Comparison of ENCODE assay signal across 8 cellular contexts in genomic region chr22:28741200-28741757, GRCh38. TPM values are rescaled to one million over a fixed set of nuclear protein-coding genes. Genes with fewer than 3 reads are reported as not detected.
DNase-seq lines count a peak whose midpoint lies in the region; ATAC-seq, FAIRE-seq and TF ChIP-seq lines count a peak whose summit lies in the region.

No MANE protein-coding gene starts in this region.

- H3K27me3 ChIP-seq in keratinocyte (ENCODE audit: control insufficient read depth, extremely low read depth, insufficient read depth, low read length) (no peaks in the 10 kb centered on the region), testis (no peaks in the 10 kb centered on the region)

- no peak for DNase-seq in activated CD4-positive, alpha-beta T cell treated with anti-CD3 and anti-CD28 coated beads, Interleukin-2, amount 10 ng/mL, durations not matched to agents 7 days and 5 days
- no peak for DNase-seq in activated CD4-positive, alpha-beta T cell treated with anti-CD3 and anti-CD28 coated beads, Interleukin-2, amount 50 U/mL, for 4 hours
- no peak for DNase-seq in activated CD4-positive, alpha-beta memory T cell treated with anti-CD3 and anti-CD28 coated beads for 36 hours
- no peak for DNase-seq in keratinocyte (ENCODE audit: low read depth, low spot score)
- DNase-seq in testis, result no peak
- no peak for DNase-seq in NCI-H1105 (lab: John Stamatoyannopoulos, UW)
- no peak for DNase-seq in SHP77 (lab: John Stamatoyannopoulos, UW)

- dilution Hi-C loops in keratinocyte (cut with MboI; ENCODE audit: extremely low pct_ligation_motif_present, low sequenced_read_pairs), result no loop called here

- POLR2A ChIA-PET in activated CD4-positive, alpha-beta T cell treated with anti-CD3 and anti-CD28 coated beads, Interleukin-2, amount 10 ng/mL, durations not matched to agents 7 days and 5 days (lab: Charles Lee), result interaction anchor here (1.0 kb wide), 1 partner anchor 59 kb away, joined by 5 read pairs; no protein-coding TSS in a partner anchor
- POLR2A ChIA-PET in activated CD4-positive, alpha-beta memory T cell treated with anti-CD3 and anti-CD28 coated beads for 36 hours (lab: Charles Lee), result interaction anchor here (1.2 to 1.7 kb wide), 4 partner anchors 12 to 73 kb away, joined by 3 to 21 read pairs (median 4); partner anchors contain the start of gene XBP1

- H3K9me3 ChIP-seq in keratinocyte (ENCODE audit: control insufficient read depth, low read depth, low read length) (no peaks in the 10 kb centered on the region), testis (no peaks in the 10 kb centered on the region)

- peak overlapping the region; percentile 94 for H2AFZ ChIP-seq in keratinocyte (ENCODE audit: control insufficient read depth, low read length)

- peak overlapping the region; percentile 85 for H3K4me2 ChIP-seq in keratinocyte (ENCODE audit: control insufficient read depth, extremely low read depth, insufficient read depth, low read depth, low read length)

- no peak for ATAC-seq in activated CD4-positive, CD25-positive, alpha-beta regulatory T cell treated with anti-CD3 and anti-CD28 coated beads, Interleukin-2, amount 50 U/mL, for 24 hours

- H3K4me1 ChIP-seq in keratinocyte (ENCODE audit: control insufficient read depth, extremely low read depth, insufficient read depth, low read length) (peaks cover 3% of the 10 kb centered on the region), testis (peaks cover 5% of the 10 kb centered on the region)

- H3K27ac ChIP-seq in keratinocyte (ENCODE audit: control insufficient read depth, insufficient read depth, low read length) (peak overlapping the region; percentile 79), testis (no peak overlapping the region)

- H3K4me3 ChIP-seq in keratinocyte (ENCODE audit: control insufficient read depth in 2 of 3, extremely low read depth in 1 of 3, insufficient read depth in 2 of 3, low read depth in 1 of 3, low read length in 3 of 3), result peak overlapping the region; percentile 80 to 87 (median 86)
- H3K4me3 ChIP-seq in testis, result peak overlapping the region; percentile 91 to 100

- peaks cover 5 to 8% of the 10 kb centered on the region in 2 experiments for H3K36me3 ChIP-seq in keratinocyte (ENCODE audit: control insufficient read depth in 2 of 2, extremely low read depth in 1 of 2, insufficient read depth in 2 of 2, low read length in 2 of 2)
- H3K36me3 ChIP-seq in testis (ENCODE audit: low read depth, missing control alignments), result no peaks in the 10 kb centered on the region

- TF ChIP-seq POLR2A in testis (IDR thresholded peaks at IDR 0.05), result no peak

- TF ChIP-seq CTCF in keratinocyte (optimal IDR thresholded peaks at IDR 0.05 in 1 of 3, IDR thresholded peaks at IDR 0.05 in 1 of 3, conservative IDR thresholded peaks at IDR 0.05 in 1 of 3; ENCODE audit: extremely low read depth in 1 of 3, insufficient read depth in 2 of 3, low read length in 3 of 3), result no peak
- TF ChIP-seq CTCF in testis (IDR thresholded peaks at IDR 0.05), result no peak

- peak overlapping the region; percentile 81 for H3K4me3 Mint-ChIP-seq in activated CD4-positive, alpha-beta T cell treated with anti-CD3 and anti-CD28 coated beads, Interleukin-2, amount 10 ng/mL, durations not matched to agents 7 days and 5 days
- H3K4me3 Mint-ChIP-seq in activated CD4-positive, alpha-beta memory T cell treated with anti-CD3 and anti-CD28 coated beads for 36 hours, result peak overlapping the region; percentile 87

- no peaks in the 10 kb centered on the region for H3K27me3 Mint-ChIP-seq in activated CD4-positive, alpha-beta T cell treated with anti-CD3 and anti-CD28 coated beads, Interleukin-2, amount 10 ng/mL, durations not matched to agents 7 days and 5 days
- no peaks in the 10 kb centered on the region for H3K27me3 Mint-ChIP-seq in activated CD4-positive, alpha-beta memory T cell treated with anti-CD3 and anti-CD28 coated beads for 36 hours

- peak overlapping the region; percentile 93 for H3K27ac Mint-ChIP-seq in activated CD4-positive, alpha-beta T cell treated with anti-CD3 and anti-CD28 coated beads, Interleukin-2, amount 10 ng/mL, durations not matched to agents 7 days and 5 days
- H3K27ac Mint-ChIP-seq in activated CD4-positive, alpha-beta memory T cell treated with anti-CD3 and anti-CD28 coated beads for 36 hours, result peak overlapping the region; percentile 84

- H3K9me1 ChIP-seq in keratinocyte (ENCODE audit: control insufficient read depth, extremely low read depth, insufficient read depth, low read length), result no peaks in the 10 kb centered on the region

- CTCF ChIA-PET in activated CD4-positive, alpha-beta T cell treated with anti-CD3 and anti-CD28 coated beads, Interleukin-2, amount 10 ng/mL, durations not matched to agents 7 days and 5 days (lab: Charles Lee), result interaction anchor here (0.7 to 1.8 kb wide), 2 partner anchors 28 to 62 kb away, joined by 3 to 4 read pairs; no protein-coding TSS in a partner anchor
- CTCF ChIA-PET in activated CD4-positive, alpha-beta memory T cell treated with anti-CD3 and anti-CD28 coated beads for 36 hours (lab: Charles Lee), result interaction anchor here (0.8 kb wide), 1 partner anchor 31 kb away, joined by 4 read pairs; the partner anchor contains the start of gene CCDC117

- peaks cover 57% of the 10 kb centered on the region for H3K4me1 Mint-ChIP-seq in activated CD4-positive, alpha-beta T cell treated with anti-CD3 and anti-CD28 coated beads, Interleukin-2, amount 10 ng/mL, durations not matched to agents 7 days and 5 days
- peaks cover 31% of the 10 kb centered on the region for H3K4me1 Mint-ChIP-seq in activated CD4-positive, alpha-beta memory T cell treated with anti-CD3 and anti-CD28 coated beads for 36 hours (ENCODE audit: low read depth)

- H3K79me2 ChIP-seq in keratinocyte (ENCODE audit: control insufficient read depth, insufficient read depth, low read length), result peaks cover 26% of the 10 kb centered on the region

- no peaks in the 10 kb centered on the region for H3K9me3 Mint-ChIP-seq in activated CD4-positive, alpha-beta T cell treated with anti-CD3 and anti-CD28 coated beads, Interleukin-2, amount 10 ng/mL, durations not matched to agents 7 days and 5 days
- no peaks in the 10 kb centered on the region for H3K9me3 Mint-ChIP-seq in activated CD4-positive, alpha-beta memory T cell treated with anti-CD3 and anti-CD28 coated beads for 36 hours

- intact Hi-C loops in activated CD4-positive, alpha-beta memory T cell treated with anti-CD3 and anti-CD28 coated beads for 36 hours (cut with micrococcal nuclease), result loop anchor here (1.0 to 5.0 kb wide), 4 partner anchors 69 to 1026 kb away; partner anchors contain the start of genes PITPNB, UQCR10 and ZMAT5
- intact Hi-C loops in testis (cut with DNase I; ENCODE audit: low total_unique reads), result no loop called here

- WGBS in testis, 2 donors, result 8 to 9% methylated on average over 12 to 16 of the region's 16 CpGs

- no peak for FAIRE-seq in keratinocyte (lab: Jason Lieb, UNC)

- peak overlapping the region; percentile 91 for H3K9ac ChIP-seq in keratinocyte (ENCODE audit: control insufficient read depth, extremely low read depth, insufficient read depth, low read length)

- peaks cover 18% of the 10 kb centered on the region for H3K36me3 Mint-ChIP-seq in activated CD4-positive, alpha-beta T cell treated with anti-CD3 and anti-CD28 coated beads, Interleukin-2, amount 10 ng/mL, durations not matched to agents 7 days and 5 days (ENCODE audit: low read depth)
- H3K36me3 Mint-ChIP-seq in activated CD4-positive, alpha-beta memory T cell treated with anti-CD3 and anti-CD28 coated beads for 36 hours, result peaks cover 24% of the 10 kb centered on the region

- no peaks in the 10 kb centered on the region for H4K20me1 ChIP-seq in keratinocyte (ENCODE audit: control insufficient read depth, extremely low read depth, insufficient read depth, low read length)

RNA-seq across cellular contexts. Expression of gene CHEK2, which starts 0.3 kb away (rescaled TPM):
- 10 to 100 TPM; 50.8 to 57.6 TPM for total RNA-seq in activated CD4-positive, alpha-beta T cell treated with anti-CD3 and anti-CD28 coated beads, Interleukin-2, amount 10 ng/mL, durations not matched to agents 7 days and 5 days
- 10 to 100 TPM; 30.0 to 36.0 TPM for total RNA-seq in activated CD4-positive, alpha-beta memory T cell treated with anti-CD3 and anti-CD28 coated beads for 36 hours
- polyA plus RNA-seq in keratinocyte (18.9 to 29.5 TPM (median 28.2 TPM) in 3 replicates), testis (ENCODE audit: insufficient read depth, low read depth, low replicate concordance) (13.5 TPM)
- polyA plus RNA-seq in keratinocyte (2011; ENCODE audit: low read depth), result 2.2 TPM
- polyA plus RNA-seq in keratinocyte (2011; cell fraction: cytosol; rRNA removed), result 16.5 and 22.9 TPM in 2 replicates
- polyA plus RNA-seq in keratinocyte (2011; cell fraction: nucleus; rRNA removed), result 35.8 and 37.7 TPM in 2 replicates
- polyA plus RNA-seq in keratinocyte (2012; ENCODE audit: low replicate concordance), result 9.1 and 16.4 TPM in 2 replicates
- polyA minus RNA-seq in keratinocyte, result 12.7 to 13.3 TPM (median 13.1 TPM) in 3 replicates
- polyA minus RNA-seq in keratinocyte (2011; cell fraction: cytosol; rRNA and poly(A)+ RNA removed), result 19.2 TPM
- 10.1 and 13.1 TPM in 2 replicates for polyA minus RNA-seq in keratinocyte (2011; cell fraction: nucleus; rRNA and poly(A)+ RNA removed)
- 10 to 100 TPM; 21.3 to 28.1 TPM for total RNA-seq in testis

RNA-seq across cellular contexts. Expression of gene HSCB, which starts 0.6 kb away (rescaled TPM):
- total RNA-seq in activated CD4-positive, alpha-beta T cell treated with anti-CD3 and anti-CD28 coated beads, Interleukin-2, amount 10 ng/mL, durations not matched to agents 7 days and 5 days, result 10 to 100 TPM in 1 of 2 experiments, 1 to 10 TPM in 1; 8.9 to 10.6 TPM
- total RNA-seq in activated CD4-positive, alpha-beta memory T cell treated with anti-CD3 and anti-CD28 coated beads for 36 hours, result 10 to 100 TPM; 16.5 to 18.1 TPM
- polyA plus RNA-seq in keratinocyte, result 8.9 to 13.8 TPM (median 12.5 TPM) in 3 replicates
- polyA plus RNA-seq in keratinocyte (2011; ENCODE audit: low read depth), result 9.7 TPM
- 10.0 and 10.5 TPM in 2 replicates for polyA plus RNA-seq in keratinocyte (2011; cell fraction: cytosol; rRNA removed)
- polyA plus RNA-seq in keratinocyte (2011; cell fraction: nucleus; rRNA removed), result 2.6 and 3.8 TPM in 2 replicates
- polyA plus RNA-seq in keratinocyte (2012; ENCODE audit: low replicate concordance), result 8.8 and 11.8 TPM in 2 replicates
- polyA minus RNA-seq in keratinocyte, result 1.4 to 6.8 TPM (median 1.8 TPM) in 3 replicates
- polyA minus RNA-seq in keratinocyte (2011; cell fraction: cytosol; rRNA and poly(A)+ RNA removed), result not detected
- polyA minus RNA-seq in keratinocyte (2011; cell fraction: nucleus; rRNA and poly(A)+ RNA removed), result 1.7 and 1.8 TPM in 2 replicates
- 10 to 100 TPM; 16.4 to 19.5 TPM for total RNA-seq in testis
- 10.2 TPM for polyA plus RNA-seq in testis (ENCODE audit: insufficient read depth, low read depth, low replicate concordance)

RNA-seq across cellular contexts. Expression of gene CCDC117, which starts 31.2 kb away (rescaled TPM):
- 10 to 100 TPM; 30.2 to 31.9 TPM for total RNA-seq in activated CD4-positive, alpha-beta T cell treated with anti-CD3 and anti-CD28 coated beads, Interleukin-2, amount 10 ng/mL, durations not matched to agents 7 days and 5 days
- 10 to 100 TPM; 27.7 to 31.6 TPM for total RNA-seq in activated CD4-positive, alpha-beta memory T cell treated with anti-CD3 and anti-CD28 coated beads for 36 hours
- polyA plus RNA-seq in keratinocyte (3.3 to 8.8 TPM (median 4.9 TPM) in 3 replicates), testis (ENCODE audit: insufficient read depth, low read depth, low replicate concordance) (83.0 TPM)
- 24.9 TPM for polyA plus RNA-seq in keratinocyte (2011; ENCODE audit: low read depth)
- 4.2 and 7.0 TPM in 2 replicates for polyA plus RNA-seq in keratinocyte (2011; cell fraction: cytosol; rRNA removed)
- polyA plus RNA-seq in keratinocyte (2011; cell fraction: nucleus; rRNA removed), result 3.9 and 5.6 TPM in 2 replicates
- 4.5 and 9.5 TPM in 2 replicates for polyA plus RNA-seq in keratinocyte (2012; ENCODE audit: low replicate concordance)
- polyA minus RNA-seq in keratinocyte, result 0.69 to 4.5 TPM (median 2.2 TPM) in 3 replicates
- 5.8 TPM for polyA minus RNA-seq in keratinocyte (2011; cell fraction: cytosol; rRNA and poly(A)+ RNA removed)
- 3.4 and 4.0 TPM in 2 replicates for polyA minus RNA-seq in keratinocyte (2011; cell fraction: nucleus; rRNA and poly(A)+ RNA removed)
- 10 to 100 TPM; 68.6 to 76.1 TPM for total RNA-seq in testis

RNA-seq across cellular contexts. Expression of gene XBP1, which starts 59.1 kb away (rescaled TPM):
- total RNA-seq in activated CD4-positive, alpha-beta T cell treated with anti-CD3 and anti-CD28 coated beads, Interleukin-2, amount 10 ng/mL, durations not matched to agents 7 days and 5 days, result 100 to 1,000 TPM; 159 to 184 TPM
- 100 to 1,000 TPM; 128 to 132 TPM for total RNA-seq in activated CD4-positive, alpha-beta memory T cell treated with anti-CD3 and anti-CD28 coated beads for 36 hours
- 65.2 to 88.7 TPM (median 71.9 TPM) in 3 replicates for polyA plus RNA-seq in keratinocyte
- polyA plus RNA-seq in keratinocyte (2011; ENCODE audit: low read depth), result 132 TPM
- 58.3 and 95.8 TPM in 2 replicates for polyA plus RNA-seq in keratinocyte (2011; cell fraction: cytosol; rRNA removed)
- polyA plus RNA-seq in keratinocyte (2011; cell fraction: nucleus; rRNA removed), result 102 and 105 TPM in 2 replicates
- 45.9 and 121 TPM in 2 replicates for polyA plus RNA-seq in keratinocyte (2012; ENCODE audit: low replicate concordance)
- 58.3 to 114 TPM (median 93.1 TPM) in 3 replicates for polyA minus RNA-seq in keratinocyte
- 78.1 TPM for polyA minus RNA-seq in keratinocyte (2011; cell fraction: cytosol; rRNA and poly(A)+ RNA removed)
- polyA minus RNA-seq in keratinocyte (2011; cell fraction: nucleus; rRNA and poly(A)+ RNA removed), result 61.5 and 64.8 TPM in 2 replicates
- total RNA-seq in testis, result 10 to 100 TPM; 48.2 to 63.3 TPM
- 52.5 TPM for polyA plus RNA-seq in testis (ENCODE audit: insufficient read depth, low read depth, low replicate concordance)
